ENCODE assay signal across 10 cellular contexts in genomic region chr3:192830279-192831110, GRCh38.
DNase-seq lines count a peak whose midpoint lies in the region; ATAC-seq and TF ChIP-seq lines count a peak whose summit lies in the region.
"Had no signal": no experiment of that assay in that cellular context is flagged by ENCODE, and none has a peak within 500 bp of the region (broad histone marks: within the 10 kb centered on the region; RNA-seq: fewer than 3 reads in every experiment).

No MANE protein-coding gene starts in this region.

- no peak overlapping the region for H2AK5ac ChIP-seq in trophoblast cell (ENCODE audit: low read length)

- H4K12ac ChIP-seq in trophoblast cell (ENCODE audit: low read depth, low read length), result no peak overlapping the region

- no peak for TF ChIP-seq POLR2A in ovary (IDR thresholded peaks at IDR 0.05)

- no peak overlapping the region for H2BK120ac ChIP-seq in trophoblast cell (ENCODE audit: insufficient read depth, low read length, poor library complexity)

- no peak overlapping the region for H3K23ac ChIP-seq in trophoblast cell (ENCODE audit: low read length)

- H3F3A ChIP-seq in smooth muscle cell (ENCODE audit: low read depth), result peaks cover 29% of the 10 kb centered on the region

- peak overlapping the region; percentile 26 for H3K4me3 Mint-ChIP-seq in activated CD4-positive, alpha-beta T cell treated with anti-CD3 and anti-CD28 coated beads, Interleukin-2, amount 10 ng/mL, durations not matched to agents 24 days and 14 days
- no peak overlapping the region for H3K4me3 Mint-ChIP-seq in activated CD4-positive, alpha-beta T cell treated with anti-CD3 and anti-CD28 coated beads, Interleukin-2, amount 10 ng/mL, durations not matched to agents 7 days and 5 days
- no peak overlapping the region for H3K4me3 Mint-ChIP-seq in endodermal cell

- H4K8ac ChIP-seq in trophoblast cell (ENCODE audit: low read depth, low read length), result no peak overlapping the region

- intact Hi-C loops in activated CD4-positive, alpha-beta T cell treated with anti-CD3 and anti-CD28 coated beads, Interleukin-2, amount 10 ng/mL, durations not matched to agents 24 days and 14 days (cut with micrococcal nuclease), result loop anchor here (1.0 to 10.0 kb wide), 8 partner anchors 11 to 764 kb away; partner anchors contain the start of genes MB21D2 and OPA1
- intact Hi-C loops in ovary (cut with DNase I), result loop anchor here in 2 of 4 donors (5.0 to 10.0 kb wide), 2 partner anchors 84 to 87 kb away; partner anchors contain the start of gene MB21D2 (in 2 of the 2)

- no peak overlapping the region for H2BK12ac ChIP-seq in trophoblast cell (ENCODE audit: low read length)

- POLR2A ChIA-PET in activated CD4-positive, alpha-beta T cell treated with anti-CD3 and anti-CD28 coated beads, Interleukin-2, amount 10 ng/mL, durations not matched to agents 7 days and 5 days (lab: Charles Lee), result interaction anchor here (0.6 kb wide), 1 partner anchor 69 kb away, joined by 5 read pairs; no protein-coding TSS in a partner anchor

- H3K27ac Mint-ChIP-seq in activated CD4-positive, alpha-beta T cell treated with anti-CD3 and anti-CD28 coated beads, Interleukin-2, amount 10 ng/mL, durations not matched to agents 24 days and 14 days, result peak overlapping the region; percentile 83
- no peak overlapping the region for H3K27ac Mint-ChIP-seq in activated CD4-positive, alpha-beta T cell treated with anti-CD3 and anti-CD28 coated beads, Interleukin-2, amount 10 ng/mL, durations not matched to agents 7 days and 5 days
- no peak overlapping the region for H3K27ac Mint-ChIP-seq in endodermal cell

- H3K9ac ChIP-seq in smooth muscle cell (ENCODE audit: low read depth), result peak overlapping the region; percentile 32
- H3K9ac ChIP-seq in trophoblast cell (ENCODE audit: low read length), result no peak overlapping the region
- H3K9ac ChIP-seq in endodermal cell (ENCODE audit: extremely low read depth, low read length, poor library complexity, severe bottlenecking), result no peak overlapping the region

- H3K9me3 ChIP-seq in smooth muscle cell (replicated peaks; ENCODE audit: low read depth), result no peaks in the 10 kb centered on the region
- no peaks in the 10 kb centered on the region for H3K9me3 ChIP-seq in ovary
- H3K9me3 ChIP-seq in trophoblast cell (ENCODE audit: insufficient read depth, low read depth, low read length), result no peaks in the 10 kb centered on the region
- no peaks in the 10 kb centered on the region for H3K9me3 ChIP-seq in endodermal cell (ENCODE audit: control insufficient read depth, low read length)

- peaks cover 38% of the 10 kb centered on the region for H3K4me1 Mint-ChIP-seq in activated CD4-positive, alpha-beta T cell treated with anti-CD3 and anti-CD28 coated beads, Interleukin-2, amount 10 ng/mL, durations not matched to agents 24 days and 14 days
- peaks cover 10% of the 10 kb centered on the region for H3K4me1 Mint-ChIP-seq in activated CD4-positive, alpha-beta T cell treated with anti-CD3 and anti-CD28 coated beads, Interleukin-2, amount 10 ng/mL, durations not matched to agents 7 days and 5 days
- peaks cover 3% of the 10 kb centered on the region for H3K4me1 Mint-ChIP-seq in endodermal cell

- H3K79me1 ChIP-seq in trophoblast cell (ENCODE audit: low read length), result peaks cover 2% of the 10 kb centered on the region

- H3K27ac ChIP-seq in smooth muscle cell (ENCODE audit: low read depth), result peak overlapping the region; percentile 94
- no peak overlapping the region for H3K27ac ChIP-seq in ovary
- H3K27ac ChIP-seq in trophoblast cell (ENCODE audit: low read depth, low read length), result no peak overlapping the region
- no peak overlapping the region for H3K27ac ChIP-seq in endodermal cell (ENCODE audit: low read depth, low read length)

- H3K36me3 Mint-ChIP-seq in activated CD4-positive, alpha-beta T cell treated with anti-CD3 and anti-CD28 coated beads, Interleukin-2, amount 10 ng/mL, durations not matched to agents 24 days and 14 days (ENCODE audit: low read depth), result peaks cover 16% of the 10 kb centered on the region
- no peaks in the 10 kb centered on the region for H3K36me3 Mint-ChIP-seq in activated CD4-positive, alpha-beta T cell treated with anti-CD3 and anti-CD28 coated beads, Interleukin-2, amount 10 ng/mL, durations not matched to agents 7 days and 5 days (ENCODE audit: low read depth)
- no peaks in the 10 kb centered on the region for H3K36me3 Mint-ChIP-seq in endodermal cell (ENCODE audit: low read depth)

- H3K18ac ChIP-seq in trophoblast cell (ENCODE audit: low read length), result no peak overlapping the region

- H3K79me2 ChIP-seq in smooth muscle cell (ENCODE audit: low read depth) (peaks cover 18% of the 10 kb centered on the region), trophoblast cell (ENCODE audit: control insufficient read depth, insufficient read depth, low read length, poor library complexity) (no peaks in the 10 kb centered on the region)

- CTCF ChIA-PET in activated CD4-positive, alpha-beta T cell treated with anti-CD3 and anti-CD28 coated beads, Interleukin-2, amount 10 ng/mL, durations not matched to agents 7 days and 5 days (lab: Charles Lee), result interaction anchor here (0.8 kb wide), 1 partner anchor 15 kb away, joined by 3 read pairs; no protein-coding TSS in a partner anchor

- H2AFZ ChIP-seq in smooth muscle cell (ENCODE audit: low read depth) (no peak overlapping the region), trophoblast cell (ENCODE audit: insufficient read depth, low read length, poor library complexity) (no peak overlapping the region)

- peak; percentile 65 for ATAC-seq in HG03039 (IDR thresholded peaks at IDR 0.05; ENCODE audit: unreplicated experiment)

- H2BK5ac ChIP-seq in trophoblast cell (ENCODE audit: low read depth, low read length, poor library complexity), result no peak overlapping the region

- H3K36me3 ChIP-seq in smooth muscle cell (ENCODE audit: low read depth), result no peaks in the 10 kb centered on the region
- H3K36me3 ChIP-seq in ovary, result no peaks in the 10 kb centered on the region
- no peaks in the 10 kb centered on the region for H3K36me3 ChIP-seq in trophoblast cell (ENCODE audit: control insufficient read depth in 1 of 2, insufficient read depth in 2 of 2, low read length in 2 of 2)
- H3K36me3 ChIP-seq in endodermal cell (ENCODE audit: control insufficient read depth, insufficient read depth, low read length), result no peaks in the 10 kb centered on the region

- DNase-seq in activated CD4-positive, alpha-beta T cell treated with anti-CD3 and anti-CD28 coated beads, Interleukin-2, amount 10 ng/mL, durations not matched to agents 24 days and 14 days, result no peak
- DNase-seq in activated CD4-positive, alpha-beta T cell treated with anti-CD3 and anti-CD28 coated beads, Interleukin-2, amount 10 ng/mL, durations not matched to agents 7 days and 5 days, result no peak
- peak; percentile 54 for DNase-seq in NCI-H82 treated with DMSO at 0.1 percent for 48 hours (lab: John Stamatoyannopoulos, UW; ENCODE audit: unreplicated experiment)
- no peak for DNase-seq in smooth muscle cell (lab: John Stamatoyannopoulos, UW; ENCODE audit: unreplicated experiment)
- DNase-seq in ovary, result no peak
- no peak for DNase-seq in trophoblast cell
- DNase-seq in endodermal cell, result no peak
- DNase-seq: activated CD4-positive, alpha-beta T cell treated with anti-CD3 and anti-CD28 coated beads for 4 hours; AML-193 had no signal

- H3K4me2 ChIP-seq in smooth muscle cell (peak overlapping the region; percentile 67), trophoblast cell (ENCODE audit: low read length) (no peak overlapping the region)

- H4K20me1 ChIP-seq in smooth muscle cell (ENCODE audit: low read depth), result no peaks in the 10 kb centered on the region

- no peaks in the 10 kb centered on the region for H3K27me3 ChIP-seq in smooth muscle cell (ENCODE audit: low read depth)
- H3K27me3 ChIP-seq in ovary, result no peaks in the 10 kb centered on the region
- no peaks in the 10 kb centered on the region for H3K27me3 ChIP-seq in trophoblast cell (ENCODE audit: insufficient read depth, low read length)
- no peaks in the 10 kb centered on the region for H3K27me3 ChIP-seq in endodermal cell (ENCODE audit: control insufficient read depth, insufficient read depth, low read length, poor library complexity, severe bottlenecking)

- H3K4ac ChIP-seq in trophoblast cell (ENCODE audit: low read depth, low read length), result no peak overlapping the region

- H3K4me1 ChIP-seq in smooth muscle cell (ENCODE audit: low read depth), result peaks cover 7% of the 10 kb centered on the region
- H3K4me1 ChIP-seq in ovary (ENCODE audit: insufficient read depth), result peaks cover 12% of the 10 kb centered on the region
- H3K4me1 ChIP-seq in trophoblast cell (ENCODE audit: control insufficient read depth in 1 of 2, insufficient read depth in 2 of 2, low read length in 2 of 2), result peaks cover 0 to 4% of the 10 kb centered on the region in 2 experiments
- no peaks in the 10 kb centered on the region for H3K4me1 ChIP-seq in endodermal cell (ENCODE audit: control insufficient read depth, insufficient read depth, low read length)

- H3K14ac ChIP-seq in trophoblast cell (ENCODE audit: low read length), result no peak overlapping the region

- H4K91ac ChIP-seq in trophoblast cell (ENCODE audit: low read depth, low read length), result no peak overlapping the region

- TF ChIP-seq CTCF in smooth muscle cell (IDR thresholded peaks at IDR 0.05; ENCODE audit: borderline replicate concordance, insufficient read depth, poor library complexity, severe bottlenecking) (no peak), ovary (IDR thresholded peaks at IDR 0.05) (no peak), endodermal cell (conservative IDR thresholded peaks at IDR 0.05) (no peak)

- no peak overlapping the region for H3K4me3 ChIP-seq in smooth muscle cell
- no peak overlapping the region for H3K4me3 ChIP-seq in ovary
- H3K4me3 ChIP-seq in trophoblast cell (ENCODE audit: low read depth, low read length), result no peak overlapping the region
- H3K4me3 ChIP-seq in endodermal cell (ENCODE audit: low read length), result no peak overlapping the region

- H3K9me3 Mint-ChIP-seq in activated CD4-positive, alpha-beta T cell treated with anti-CD3 and anti-CD28 coated beads, Interleukin-2, amount 10 ng/mL, durations not matched to agents 24 days and 14 days, result no peaks in the 10 kb centered on the region
- H3K9me3 Mint-ChIP-seq in activated CD4-positive, alpha-beta T cell treated with anti-CD3 and anti-CD28 coated beads, Interleukin-2, amount 10 ng/mL, durations not matched to agents 7 days and 5 days, result peaks cover 2% of the 10 kb centered on the region
- H3K9me3 Mint-ChIP-seq in endodermal cell, result no peaks in the 10 kb centered on the region

- no peak for TF ChIP-seq EP300 in ovary (IDR thresholded peaks at IDR 0.05)

- 88% methylated on average over 7 of the region's 7 CpGs for WGBS in smooth muscle cell (ENCODE audit: low lambda C conversion rate)
- 45 to 58% (median 51%) methylated on average over 7 of the region's 7 CpGs for WGBS in ovary, 3 donors
- no CpG with 5 or more reads among the region's 7 CpGs for WGBS in trophoblast cell (ENCODE audit: extremely low coverage, insufficient coverage, insufficient read length)
- WGBS in endodermal cell (ENCODE audit: insufficient coverage in 1 of 2, insufficient read length in 1 of 2), 2 experiments, result 92 to 98% methylated on average over 5 to 7 of the region's 7 CpGs

- H3K27me3 Mint-ChIP-seq in activated CD4-positive, alpha-beta T cell treated with anti-CD3 and anti-CD28 coated beads, Interleukin-2, amount 10 ng/mL, durations not matched to agents 24 days and 14 days, result no peaks in the 10 kb centered on the region
- H3K27me3 Mint-ChIP-seq in activated CD4-positive, alpha-beta T cell treated with anti-CD3 and anti-CD28 coated beads, Interleukin-2, amount 10 ng/mL, durations not matched to agents 7 days and 5 days, result no peaks in the 10 kb centered on the region
- no peaks in the 10 kb centered on the region for H3K27me3 Mint-ChIP-seq in endodermal cell (ENCODE audit: insufficient read depth)
